Comparison of ENCODE assay signal across 8 cellular contexts in the genomic region with DNA sequence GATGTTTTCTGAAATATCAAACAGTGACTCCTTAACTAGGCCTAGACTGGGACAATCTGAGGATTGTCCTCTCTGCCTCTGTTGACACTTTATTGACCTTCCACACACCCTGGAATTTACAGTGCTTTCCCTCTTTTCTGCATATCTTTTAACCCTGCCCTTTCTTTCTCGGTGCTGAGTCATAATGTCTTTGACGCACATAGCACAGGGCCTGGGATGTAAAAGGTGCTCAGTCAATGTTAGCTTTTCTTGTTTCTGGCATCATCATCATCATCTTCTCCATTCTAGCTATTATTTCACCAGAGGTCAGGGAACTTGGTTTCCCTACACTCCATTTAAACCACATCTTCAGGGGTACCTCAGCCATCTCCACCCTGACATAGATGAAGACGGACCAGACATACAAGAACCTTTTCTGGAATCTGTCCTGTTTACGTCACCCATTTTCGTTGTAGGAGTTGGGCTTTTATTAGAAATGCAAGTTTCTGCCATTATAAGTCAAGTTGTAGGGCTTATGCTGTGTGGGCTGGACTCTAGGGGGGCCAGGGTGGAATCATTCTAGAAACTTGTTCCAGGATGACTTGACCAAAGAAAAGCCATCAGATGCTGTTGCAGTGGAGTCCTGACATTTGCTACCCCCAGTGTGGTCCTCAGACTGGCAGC. TPM values are rescaled to one million over a fixed set of nuclear protein-coding genes. Genes with fewer than 3 reads are reported as not detected.
A peak's percentile ranks its signal among the peaks of the same experiment; 100 is the strongest.
DNase-seq lines count a peak whose midpoint lies in the region; ATAC-seq, FAIRE-seq and TF ChIP-seq lines count a peak whose summit lies in the region.

No MANE protein-coding gene starts in this region.

- H3K79me2 ChIP-seq in Karpas-422 (ENCODE audit: low read length), result no peaks in the 10 kb centered on the region

- no peak for FAIRE-seq in GM12892 (lab: Jason Lieb, UNC)

- peak overlapping the region; percentile 97 to 98 (median 98) for H3K27ac ChIP-seq in sigmoid colon
- no peak overlapping the region for H3K27ac ChIP-seq in Karpas-422 (ENCODE audit: low read length)
- H3K27ac ChIP-seq in ovary, result no peak overlapping the region

- H3K4me2 ChIP-seq in Karpas-422 (ENCODE audit: low read depth, low read length, poor library complexity, severe bottlenecking), result no peak overlapping the region

- intact Hi-C loops in sigmoid colon (cut with DNase I), result no loop called here
- intact Hi-C loops in ovary (cut with DNase I), result loop anchor here in 2 of 4 donors (5.0 kb wide), 2 partner anchors 43 to 48 kb away; a partner anchor contains a TSS

- no peak for ATAC-seq in effector memory CD8-positive, alpha-beta T cell (replicated peaks)

- H3K4me1 Mint-ChIP-seq in T-helper 1 cell treated with Interleukin-12 subunit alpha and Interleukin-12 subunit beta and Interleukin-4 antibody, amounts not matched to agents 30 μg/mL and 1 μg/mL, for 36 hours (ENCODE audit: low read depth), result peaks cover 50% of the 10 kb centered on the region
- H3K4me1 Mint-ChIP-seq in effector memory CD8-positive, alpha-beta T cell (ENCODE audit: low read depth in 2 of 2), result peaks cover 71 to 78% of the 10 kb centered on the region in 2 donors

- peaks cover 0 to 87% (median 83%) of the 10 kb centered on the region in 4 donors for H3K4me1 ChIP-seq in sigmoid colon
- peaks cover 12% of the 10 kb centered on the region for H3K4me1 ChIP-seq in Karpas-422 (ENCODE audit: low read length)
- H3K4me1 ChIP-seq in ovary (ENCODE audit: insufficient read depth), result peaks cover 23% of the 10 kb centered on the region

- H3K4me3 ChIP-seq in sigmoid colon (no peak overlapping the region), Karpas-422 (ENCODE audit: low read length) (no peak overlapping the region), ovary (no peak overlapping the region)

- TF ChIP-seq POLR2A in GM12892 (IDR thresholded peaks at IDR 0.05; ENCODE audit: low read depth, low read length) (0 out of 2 replicates have a peak, but pooled peaks have one; percentile 26), sigmoid colon (IDR thresholded peaks at IDR 0.05) (no peak), ovary (IDR thresholded peaks at IDR 0.05) (no peak)

- H3K27ac Mint-ChIP-seq in T-helper 1 cell treated with Interleukin-12 subunit alpha and Interleukin-12 subunit beta and Interleukin-4 antibody, amounts not matched to agents 30 μg/mL and 1 μg/mL, for 36 hours, result peak overlapping the region; percentile 65
- H3K27ac Mint-ChIP-seq in effector memory CD8-positive, alpha-beta T cell, result peak overlapping the region; percentile 94 to 99

- peak overlapping the region; percentile 2 for H3K4me3 Mint-ChIP-seq in T-helper 1 cell treated with Interleukin-12 subunit alpha and Interleukin-12 subunit beta and Interleukin-4 antibody, amounts not matched to agents 30 μg/mL and 1 μg/mL, for 36 hours
- peak overlapping the region; percentile 67 to 81 for H3K4me3 Mint-ChIP-seq in effector memory CD8-positive, alpha-beta T cell

- no peak overlapping the region for H3K9ac ChIP-seq in Karpas-422 (ENCODE audit: low read length)

- TF ChIP-seq EP300 in sigmoid colon (IDR thresholded peaks at IDR 0.05) (no peak), ovary (IDR thresholded peaks at IDR 0.05) (no peak)

- no peaks in the 10 kb centered on the region for H3K9me3 ChIP-seq in sigmoid colon
- no peaks in the 10 kb centered on the region for H3K9me3 ChIP-seq in Karpas-422 (ENCODE audit: low read length)
- no peaks in the 10 kb centered on the region for H3K9me3 ChIP-seq in ovary

- DNase-seq in GM12892 (ENCODE audit: insufficient read length) (no peak), sigmoid colon (no peak), Karpas-422 (no peak), ovary (no peak)
- DNase-seq in effector memory CD8-positive, alpha-beta T cell, result no peak
- no peak for DNase-seq in activated effector memory CD4-positive, alpha-beta T cell treated with Interleukin-2 at 50 U/mL for 16 hours
- DNase-seq in stimulated activated CD8-positive, alpha-beta memory T cell treated with anti-CD3 and anti-CD28 coated beads, Interleukin-4, amount 100 ng/mL, for 48 hours, result no peak

- no peaks in the 10 kb centered on the region for H3K9me2 ChIP-seq in Karpas-422 (replicated peaks; ENCODE audit: insufficient read depth, low read length)

- H3K27me3 ChIP-seq in sigmoid colon (no peaks in the 10 kb centered on the region), Karpas-422 (ENCODE audit: low read length) (no peaks in the 10 kb centered on the region), ovary (no peaks in the 10 kb centered on the region)

- TF ChIP-seq CTCF in sigmoid colon (IDR thresholded peaks at IDR 0.05) (no peak), ovary (IDR thresholded peaks at IDR 0.05) (no peak)

- no peaks in the 10 kb centered on the region for H3K27me3 Mint-ChIP-seq in T-helper 1 cell treated with Interleukin-12 subunit alpha and Interleukin-12 subunit beta and Interleukin-4 antibody, amounts not matched to agents 30 μg/mL and 1 μg/mL, for 36 hours (ENCODE audit: low read depth)
- H3K27me3 Mint-ChIP-seq in effector memory CD8-positive, alpha-beta T cell, result no peaks in the 10 kb centered on the region

- peaks cover 0 to 44% (median 0%) of the 10 kb centered on the region in 4 donors for H3K36me3 ChIP-seq in sigmoid colon
- H3K36me3 ChIP-seq in Karpas-422 (ENCODE audit: insufficient read depth, low read length), result no peaks in the 10 kb centered on the region
- H3K36me3 ChIP-seq in ovary, result no peaks in the 10 kb centered on the region

- no peak overlapping the region for H2AFZ ChIP-seq in Karpas-422 (ENCODE audit: low read length)

- H3K36me3 Mint-ChIP-seq in T-helper 1 cell treated with Interleukin-12 subunit alpha and Interleukin-12 subunit beta and Interleukin-4 antibody, amounts not matched to agents 30 μg/mL and 1 μg/mL, for 36 hours (ENCODE audit: low read depth), result peaks cover 49% of the 10 kb centered on the region
- H3K36me3 Mint-ChIP-seq in effector memory CD8-positive, alpha-beta T cell (ENCODE audit: insufficient read depth), result peaks cover 39% of the 10 kb centered on the region

- H4K20me1 ChIP-seq in Karpas-422 (ENCODE audit: insufficient read depth, low read depth, low read length), result no peaks in the 10 kb centered on the region

- 82 to 86% methylated on average over 5 of the region's 5 CpGs for WGBS in sigmoid colon, 2 donors
- 89 to 96% (median 92%) methylated on average over 5 of the region's 5 CpGs for WGBS in ovary, 3 donors

- H3K9me3 Mint-ChIP-seq in T-helper 1 cell treated with Interleukin-12 subunit alpha and Interleukin-12 subunit beta and Interleukin-4 antibody, amounts not matched to agents 30 μg/mL and 1 μg/mL, for 36 hours, result peaks cover 8% of the 10 kb centered on the region
- no peaks in the 10 kb centered on the region for H3K9me3 Mint-ChIP-seq in effector memory CD8-positive, alpha-beta T cell

RNA-seq across cellular contexts. Expression of a gene that starts 46.6 kb away (rescaled TPM):
- 101 TPM for polyA plus RNA-seq in GM12892 (2012; ENCODE audit: missing spikeins)
- total RNA-seq in sigmoid colon (100 to 1,000 TPM; 150 to 178 (median 155) TPM), ovary (100 to 1,000 TPM in 2 of 7 donors, 10 to 100 TPM in 5; 77.5 to 125 (median 84.4) TPM)
- polyA plus RNA-seq in sigmoid colon (10 to 100 TPM; 16.8 to 23.1 (median 19.9) TPM), ovary (10 to 100 TPM; 23.2 to 43.0 TPM)
- 18.0 and 38.0 TPM in 2 replicates for total RNA-seq in Karpas-422 (2014; rRNA removed; shearing (Covaris generic); ENCODE audit: low replicate concordance)

Comparison
In these comparisons a context has a peak if more than half of its experiments do, and no peak if none do; other contexts are left out.
1. H3K27ac ChIP-seq: peak in sigmoid colon (4 of 4); none in Karpas-422 (single experiment) and ovary (0 of 2).